ENCODE assay signal across 13 cellular contexts in genomic region chr14:61484826-61485584, GRCh38.
DNase-seq lines count a peak whose midpoint lies in the region; ATAC-seq and TF ChIP-seq lines count a peak whose summit lies in the region.
"Had no signal": no experiment of that assay in that cellular context is flagged by ENCODE, and none has a peak within 500 bp of the region (broad histone marks: within the 10 kb centered on the region; RNA-seq: fewer than 3 reads in every experiment).

No MANE protein-coding gene starts in this region.

- CTCF ChIA-PET in OCI-LY7 (lab: Charles Lee; ENCODE audit: unreplicated experiment): no interaction called here

- no peak for TF ChIP-seq POLR2A in esophagus squamous epithelium (IDR thresholded peaks at IDR 0.05)

- no peak for DNase-seq in activated CD4-positive, alpha-beta T cell treated with anti-CD3 and anti-CD28 coated beads, Interleukin-2, amount 10 ng/mL, durations not matched to agents 24 days and 14 days
- DNase-seq in activated CD4-positive, alpha-beta T cell treated with anti-CD3 and anti-CD28 coated beads for 48 hours: no peak
- no peak for DNase-seq in SJSA1 (ENCODE audit: low read depth in 1 of 2, low spot score in 2 of 2)
- no peak for DNase-seq in esophagus squamous epithelium (lab: John Stamatoyannopoulos, UW)
- DNase-seq in stimulated activated naive CD8-positive, alpha-beta T cell treated with anti-CD3 and anti-CD28 coated beads, Interleukin-15, amount 100 ng/mL, for 72 hours: no peak
- no peak for DNase-seq in pons (ENCODE audit: low spot score)
- no peak for DNase-seq in OCI-LY7 (ENCODE audit: low spot score)
- DNase-seq in GOT3 (lab: John Stamatoyannopoulos, UW): no peak
- DNase-seq: ACHN, head of caudate nucleus, NCI-H1092 treated with DMSO at 0.1 percent for 48 hours had no signal

- POLR2A ChIA-PET in OCI-LY7 (lab: Charles Lee): interaction anchor here (0.6 to 1.7 kb wide), 6 partner anchors 9 to 232 kb away, joined by 3 to 6 read pairs (median 3); no protein-coding TSS in a partner anchor

- H3K36me3 ChIP-seq in SJSA1: no peaks in the 10 kb centered on the region
- H3K36me3 ChIP-seq in esophagus squamous epithelium: peaks cover 0 to 45% (median 0%) of the 10 kb centered on the region in 3 donors
- no peaks in the 10 kb centered on the region for H3K36me3 ChIP-seq in OCI-LY7 (ENCODE audit: insufficient read depth, low read length)
- H3K36me3 ChIP-seq: HAP-1 had no signal

- H3K9me3 Mint-ChIP-seq in activated CD4-positive, alpha-beta T cell treated with anti-CD3 and anti-CD28 coated beads, Interleukin-2, amount 10 ng/mL, durations not matched to agents 24 days and 14 days: no peaks in the 10 kb centered on the region
- no peaks in the 10 kb centered on the region for H3K9me3 Mint-ChIP-seq in stimulated activated naive CD8-positive, alpha-beta T cell treated with anti-CD3 and anti-CD28 coated beads, Interleukin-15, amount 100 ng/mL, for 72 hours

- H3K27me3 ChIP-seq in SJSA1 (replicated peaks) (no peaks in the 10 kb centered on the region), esophagus squamous epithelium (no peaks in the 10 kb centered on the region)

- H3K9me3 ChIP-seq in SJSA1 (replicated peaks) (no peaks in the 10 kb centered on the region), esophagus squamous epithelium (no peaks in the 10 kb centered on the region), OCI-LY7 (ENCODE audit: low read length) (no peaks in the 10 kb centered on the region)
- H3K9me3 ChIP-seq: HAP-1 had no signal

- peaks cover 70% of the 10 kb centered on the region for H3K36me3 Mint-ChIP-seq in activated CD4-positive, alpha-beta T cell treated with anti-CD3 and anti-CD28 coated beads, Interleukin-2, amount 10 ng/mL, durations not matched to agents 24 days and 14 days (ENCODE audit: low read depth)

- no peaks in the 10 kb centered on the region for H3K79me2 ChIP-seq in OCI-LY7 (ENCODE audit: insufficient read depth, low read depth, low read length)

- H3K9me2 ChIP-seq in OCI-LY7 (ENCODE audit: insufficient read depth, low read length): no peaks in the 10 kb centered on the region

- intact Hi-C loops in activated CD4-positive, alpha-beta T cell treated with anti-CD3 and anti-CD28 coated beads, Interleukin-2, amount 10 ng/mL, durations not matched to agents 24 days and 14 days (cut with micrococcal nuclease): no loop called here
- intact Hi-C loops in esophagus squamous epithelium (cut with DNase I) (no loop called here), OCI-LY7 (cut with micrococcal nuclease; ENCODE audit: unreplicated experiment) (no loop called here)

- H3K27ac Mint-ChIP-seq in activated CD4-positive, alpha-beta T cell treated with anti-CD3 and anti-CD28 coated beads, Interleukin-2, amount 10 ng/mL, durations not matched to agents 24 days and 14 days: peak overlapping the region; percentile 72
- H3K27ac Mint-ChIP-seq in stimulated activated naive CD8-positive, alpha-beta T cell treated with anti-CD3 and anti-CD28 coated beads, Interleukin-15, amount 100 ng/mL, for 72 hours: peak overlapping the region; percentile 77 to 78

- H4K20me1 ChIP-seq in OCI-LY7 (ENCODE audit: insufficient read depth, low read length): no peaks in the 10 kb centered on the region

- H3K4me2 ChIP-seq in OCI-LY7 (ENCODE audit: low read length): no peak overlapping the region
- H3K4me2 ChIP-seq: KMS-11 had no signal

- TF ChIP-seq CTCF in esophagus squamous epithelium (IDR thresholded peaks at IDR 0.05) (no peak), OCI-LY7 (conservative IDR thresholded peaks at IDR 0.05; ENCODE audit: low read length) (no peak)

- H3K27me3 Mint-ChIP-seq in activated CD4-positive, alpha-beta T cell treated with anti-CD3 and anti-CD28 coated beads, Interleukin-2, amount 10 ng/mL, durations not matched to agents 24 days and 14 days: no peaks in the 10 kb centered on the region
- H3K27me3 Mint-ChIP-seq in stimulated activated naive CD8-positive, alpha-beta T cell treated with anti-CD3 and anti-CD28 coated beads, Interleukin-15, amount 100 ng/mL, for 72 hours: no peaks in the 10 kb centered on the region

- H3K27ac ChIP-seq in SJSA1: peak overlapping the region; percentile 46; the same call in 1 of the 2 replicates
- peak overlapping the region; percentile 2 to 67 (median 11) for H3K27ac ChIP-seq in esophagus squamous epithelium
- no peak overlapping the region for H3K27ac ChIP-seq in OCI-LY7 (ENCODE audit: low read depth, low read length, poor library complexity, severe bottlenecking)
- H3K27ac ChIP-seq: KMS-11 had no signal

- H2AFZ ChIP-seq in OCI-LY7 (ENCODE audit: low read length): no peak overlapping the region

- H3K4me1 ChIP-seq in SJSA1 (replicated peaks): peaks cover 50% of the 10 kb centered on the region
- peaks cover 26 to 94% (median 43%) of the 10 kb centered on the region in 3 donors for H3K4me1 ChIP-seq in esophagus squamous epithelium
- H3K4me1 ChIP-seq in OCI-LY7 (ENCODE audit: insufficient read depth, low read length, poor library complexity, severe bottlenecking): peaks cover 25% of the 10 kb centered on the region
- H3K4me1 ChIP-seq: HAP-1 had no signal

- no peak for ATAC-seq in stimulated activated naive CD8-positive, alpha-beta T cell treated with anti-CD3 and anti-CD28 coated beads, Interleukin-15, amount 100 ng/mL, for 72 hours

- no peak overlapping the region for H3K4me3 Mint-ChIP-seq in activated CD4-positive, alpha-beta T cell treated with anti-CD3 and anti-CD28 coated beads, Interleukin-2, amount 10 ng/mL, durations not matched to agents 24 days and 14 days
- H3K4me3 Mint-ChIP-seq in stimulated activated naive CD8-positive, alpha-beta T cell treated with anti-CD3 and anti-CD28 coated beads, Interleukin-15, amount 100 ng/mL, for 72 hours: no peak overlapping the region

- H3K4me3 ChIP-seq in SJSA1: no peak overlapping the region
- no peak overlapping the region for H3K4me3 ChIP-seq in esophagus squamous epithelium
- H3K4me3 ChIP-seq in OCI-LY7 (ENCODE audit: low read depth, low read length, poor library complexity, severe bottlenecking): no peak overlapping the region
- H3K4me3 ChIP-seq: HAP-1 had no signal

- no TSS peak for BruUV-seq in OCI-LY7 (replicated peaks; lab: Mats Ljungman, UMichigan)

- H3K4me1 Mint-ChIP-seq in activated CD4-positive, alpha-beta T cell treated with anti-CD3 and anti-CD28 coated beads, Interleukin-2, amount 10 ng/mL, durations not matched to agents 24 days and 14 days: peaks cover 56% of the 10 kb centered on the region
- peaks cover 92% of the 10 kb centered on the region for H3K4me1 Mint-ChIP-seq in stimulated activated naive CD8-positive, alpha-beta T cell treated with anti-CD3 and anti-CD28 coated beads, Interleukin-15, amount 100 ng/mL, for 72 hours

- WGBS in esophagus squamous epithelium, 2 donors: 80 to 81% methylated on average over 8 of the region's 8 CpGs
